In genomic region chr17:46978489-46979022, GRCh38 we compare ENCODE assay signal across 8 cellular contexts. TPM values are rescaled to one million over a fixed set of nuclear protein-coding genes. Genes with fewer than 3 reads are reported as not detected.
A peak's percentile ranks its signal among the peaks of the same experiment; 100 is the strongest.
DNase-seq lines count a peak whose midpoint lies in the region; ATAC-seq, FAIRE-seq and TF ChIP-seq lines count a peak whose summit lies in the region.

No MANE protein-coding gene starts in this region.

- POLR2A ChIA-PET in AG04449 (lab: Yijun Ruan, JAX) (no interaction called here), GM12878 (lab: Charles Lee) (no interaction called here), HepG2 (lab: Yijun Ruan, JAX) (no interaction called here)

- no peak for TF ChIP-seq POLR2A in GM12878 (IDR thresholded peaks at IDR 0.05; ENCODE audit: low read depth, low read length)
- TF ChIP-seq POLR2A in HepG2 (IDR thresholded peaks at IDR 0.05; ENCODE audit: insufficient read depth in 1 of 2, low read depth in 2 of 2, low read length in 2 of 2), result no peak

- no peaks in the 10 kb centered on the region for H3K4me1 ChIP-seq in GM12878 (ENCODE audit: control insufficient read depth, insufficient read depth, low read length)
- H3K4me1 ChIP-seq in HepG2 (ENCODE audit: insufficient read depth, low read length), result peaks cover 23% of the 10 kb centered on the region
- peaks cover 4% of the 10 kb centered on the region for H3K4me1 ChIP-seq in thymus (ENCODE audit: control insufficient read depth, insufficient read depth, low read length)

- H3K4me3 ChIP-seq in AG04449 (ENCODE audit: low read depth, low read length) (peak overlapping the region; percentile 41), GM12878 (peak overlapping the region; percentile 36; the same call in 1 of the 2 replicates), HepG2 (replicated peaks in 1 of 3; ENCODE audit: insufficient read depth in 1 of 3, low read depth in 2 of 3, low read length in 3 of 3) (peak overlapping the region in 2 of 3 experiments; percentile 8 to 41; a peak in 3 of 6 replicates), thymus (ENCODE audit: low read length) (peak overlapping the region; percentile 47)

- DNase-seq in AG04449 (ENCODE audit: low read depth, low spot score) (no peak), HTR-8/SVneo (ENCODE audit: insufficient read length, low spot score) (no peak), GM12878 (ENCODE audit: low read depth, low spot score) (no peak), HepG2 (ENCODE audit: low spot score) (no peak), SKM-1 treated with dmso at 0.1 percent for 144 hours (lab: John Stamatoyannopoulos, UW; ENCODE audit: unreplicated experiment) (no peak), HK-2 (ENCODE audit: unreplicated experiment) (no peak)

- H3K79me2 ChIP-seq in GM12878 (ENCODE audit: control insufficient read depth, insufficient read depth, low read length) (no peaks in the 10 kb centered on the region), HepG2 (ENCODE audit: insufficient read depth, low read length) (no peaks in the 10 kb centered on the region)

- RAD21 ChIA-PET in GM12878 (lab: Charles Lee; ENCODE audit: unreplicated experiment), result no interaction called here

- FAIRE-seq in HTR-8/SVneo (lab: Jason Lieb, UNC) (peak; percentile 89), GM12878 (lab: Jason Lieb, UNC) (no peak), HepG2 (lab: Jason Lieb, UNC) (no peak)

- ATAC-seq in GM12878, result peak; percentile 30; the same call in 2 of the 3 replicates
- ATAC-seq in HepG2, result no peak
- ATAC-seq in HG03045 (IDR thresholded peaks at IDR 0.05; ENCODE audit: unreplicated experiment), result no peak

- H3K9ac ChIP-seq in GM12878 (ENCODE audit: control insufficient read depth, insufficient read depth, low read length), result no peak overlapping the region
- no peak overlapping the region for H3K9ac ChIP-seq in HepG2 (ENCODE audit: insufficient read depth, low read depth, low read length)

- TF ChIP-seq CTCF in AG04449 (IDR thresholded peaks at IDR 0.05; ENCODE audit: insufficient read depth, low read length, missing control alignments) (no peak), GM12878 (IDR thresholded peaks at IDR 0.05 in 2 of 3, conservative IDR thresholded peaks at IDR 0.05 in 1 of 3; ENCODE audit: control insufficient read depth in 2 of 3, extremely low read depth in 1 of 3, insufficient read depth in 1 of 3, low read depth in 3 of 3, low read length in 3 of 3) (no peak), HepG2 (CRISPR knock-in tag; IDR thresholded peaks at IDR 0.05) (no peak)

- TF ChIP-seq EP300 in GM12878 (IDR thresholded peaks at IDR 0.05; ENCODE audit: borderline replicate concordance in 1 of 2, control insufficient read depth in 1 of 2, low read depth in 2 of 2, low read length in 2 of 2) (no peak), HepG2 (IDR thresholded peaks at IDR 0.05; ENCODE audit: low read depth in 2 of 2, low read length in 2 of 2) (no peak), HepG2 (CRISPR knock-in tag; IDR thresholded peaks at IDR 0.05; ENCODE audit: borderline replicate concordance) (no peak)

- H3K4me2 ChIP-seq in GM12878 (ENCODE audit: control insufficient read depth, insufficient read depth), result peak overlapping the region; percentile 75
- H3K4me2 ChIP-seq in HepG2 (ENCODE audit: low read depth, low read length), result peak overlapping the region; percentile 38

- H3K27ac ChIP-seq in GM12878 (ENCODE audit: control insufficient read depth, insufficient read depth) (no peak overlapping the region), HepG2 (ENCODE audit: extremely low read length, insufficient read depth, low read length) (no peak overlapping the region), thymus (ENCODE audit: low read depth) (no peak overlapping the region)

- H4K20me1 ChIP-seq in GM12878 (ENCODE audit: control insufficient read depth, insufficient read depth) (no peaks in the 10 kb centered on the region), HepG2 (ENCODE audit: insufficient read depth, low read length) (no peaks in the 10 kb centered on the region)

- H3K27me3 ChIP-seq in GM12878 (replicated peaks in 1 of 2; ENCODE audit: control insufficient read depth in 2 of 2, insufficient read depth in 2 of 2, low read length in 1 of 2), result peaks cover 5 to 23% of the 10 kb centered on the region in 2 experiments
- no peaks in the 10 kb centered on the region for H3K27me3 ChIP-seq in HepG2 (ENCODE audit: control insufficient read depth in 1 of 2, insufficient read depth in 2 of 2, low read length in 2 of 2)
- H3K27me3 ChIP-seq in thymus (ENCODE audit: control insufficient read depth, insufficient read depth), result peaks cover 36% of the 10 kb centered on the region

- WGBS in GM12878 (ENCODE audit: insufficient coverage, insufficient replicate concordance, low lambda C conversion rate, missing lambda C conversion rate), result 7% methylated on average over 47 of the region's 67 CpGs
- WGBS in HepG2 (ENCODE audit: low lambda C conversion rate), result 97% methylated on average over 20 of the region's 67 CpGs
- 2% methylated on average over 67 of the region's 67 CpGs for WGBS in thymus

- in situ Hi-C loops in GM12878 (cut with MboI) (no loop called here), HepG2 (cut with HindIII; ENCODE audit: extremely low pct_ligation_motif_present, low pct_unique_long_range_greater_than_20kb) (no loop called here)

- intact Hi-C loops in GM12878 (cut with micrococcal nuclease; ENCODE audit: unreplicated experiment), result no loop called here
- intact Hi-C loops in HepG2 (cut with micrococcal nuclease; ENCODE audit: unreplicated experiment), result no loop called here

- BruUV-seq in GM12878 (replicated peaks; lab: Mats Ljungman, UMichigan) (no TSS peak), HepG2 (replicated peaks; lab: Mats Ljungman, UMichigan) (no TSS peak)

- SMC1A ChIA-PET in GM12878 (lab: Charles Lee; ENCODE audit: uncharacterized antibody, unreplicated experiment), result no interaction called here

- no peak overlapping the region for H2AFZ ChIP-seq in GM12878 (ENCODE audit: control insufficient read depth, low read depth, low read length)
- H2AFZ ChIP-seq in HepG2 (ENCODE audit: low read length), result no peak overlapping the region

- H3K36me3 ChIP-seq in GM12878 (ENCODE audit: control insufficient read depth in 2 of 2, insufficient read depth in 2 of 2, low read length in 1 of 2) (no peaks in the 10 kb centered on the region), HepG2 (replicated peaks in 1 of 2; ENCODE audit: control insufficient read depth in 1 of 2, insufficient read depth in 2 of 2, low read length in 2 of 2) (no peaks in the 10 kb centered on the region; a peak in 1 of 5 replicates), thymus (ENCODE audit: control insufficient read depth, insufficient read depth) (no peaks in the 10 kb centered on the region)

- CTCF ChIA-PET in AG04449 (lab: Yijun Ruan, JAX), result interaction anchor here (1.3 kb wide), 1 partner anchor 35 kb away, joined by 4 read pairs; no protein-coding TSS in a partner anchor
- CTCF ChIA-PET in GM12878 (lab: Yijun Ruan, JAX), result no interaction called here
- CTCF ChIA-PET in HepG2 (lab: Yijun Ruan, JAX; ENCODE audit: low intra/inter-chr PET ratio, low total read pairs), result no interaction called here

- TF ChIP-seq RAD21 in GM12878 (IDR thresholded peaks at IDR 0.05; ENCODE audit: insufficient read depth, low read depth, low read length) (no peak), HepG2 (CRISPR knock-in tag; IDR thresholded peaks at IDR 0.05) (no peak)

- H3K9me3 ChIP-seq in GM12878 (replicated peaks; ENCODE audit: control insufficient read depth, insufficient read depth, low read length) (no peaks in the 10 kb centered on the region), HepG2 (ENCODE audit: low read length) (no peaks in the 10 kb centered on the region), thymus (ENCODE audit: control insufficient read depth) (no peaks in the 10 kb centered on the region)

RNA-seq across cellular contexts. Expression of gene RPRML, which starts 0.5 kb away (rescaled TPM):
- total RNA-seq in GM12878 (2013; cell fraction: nucleolus; rRNA removed), result not detected in 2 replicates
- total RNA-seq in GM12878 (2014; rRNA removed) (not detected in 2 replicates), GM12878 (2014; rRNA removed; fragmentation: Illumina TruSeq; extraction: Trizol) (not detected in 2 replicates), GM12878 (2021) (not detected in 2 replicates), HepG2 (2016; rRNA removed; fragmentation: Illumina TruSeq; extraction: Trizol) (not detected in 2 replicates)
- not detected for polyA plus RNA-seq in GM12878 (2011; ENCODE audit: low read depth)
- polyA plus RNA-seq in GM12878 (2011; rRNA removed) (not detected in 2 replicates), GM12878 (2014; fragmentation: Illumina TruSeq; extraction: Trizol) (not detected in 2 replicates), GM12878 (2014; fragmentation: Nextera tagmentation; extraction: Ambion mirVana) (not detected), GM12878 (2014; rRNA removed) (not detected in 2 replicates), GM12878 (2016; fragmentation: Nextera tagmentation; extraction: Ambion mirVana) (not detected), HepG2 (2011; rRNA removed) (not detected in 2 replicates), thymus (0.07 TPM)
- not detected in 2 replicates for polyA plus RNA-seq in GM12878 (2011; cell fraction: cytosol; rRNA removed)
- polyA plus RNA-seq in GM12878 (2011; cell fraction: nucleus; rRNA removed), result not detected in 2 replicates
- polyA plus RNA-seq in GM12878 (2012), result not detected in 2 replicates
- polyA minus RNA-seq in GM12878 (2011; rRNA and poly(A)+ RNA removed), result not detected in 2 replicates
- not detected in 2 replicates for polyA minus RNA-seq in GM12878 (2011; cell fraction: cytosol; rRNA and poly(A)+ RNA removed)
- not detected in 2 replicates for polyA minus RNA-seq in GM12878 (2011; cell fraction: nucleus; rRNA and poly(A)+ RNA removed)
- total RNA-seq in HepG2 (2016; cell fraction: cytosol; rRNA removed; fragmentation: Illumina TruSeq; extraction: Trizol; ENCODE audit: low read depth), result not detected in 2 replicates
- total RNA-seq in HepG2 (2016; cell fraction: insoluble cytoplasmic fraction; rRNA removed; fragmentation: Illumina TruSeq; extraction: Trizol), result not detected in 2 replicates
- not detected in 2 replicates for total RNA-seq in HepG2 (2016; cell fraction: membrane; rRNA removed; fragmentation: Illumina TruSeq; extraction: Trizol)
- not detected in 2 replicates for total RNA-seq in HepG2 (2016; cell fraction: nucleus; rRNA removed; fragmentation: Illumina TruSeq; extraction: Trizol)
- not detected in 2 replicates for polyA plus RNA-seq in HepG2 (2011; cell fraction: cytosol; rRNA removed)
- polyA plus RNA-seq in HepG2 (2011; cell fraction: nucleus; rRNA removed), result not detected in 2 replicates
- 0.17 TPM in 1 of 2 replicates, not detected in the other for polyA plus RNA-seq in HepG2 (2012)
- polyA plus RNA-seq in HepG2 (2016; cell fraction: cytosol; fragmentation: Illumina TruSeq; extraction: Trizol; ENCODE audit: low read depth), result not detected in 2 replicates
- not detected in 2 replicates for polyA plus RNA-seq in HepG2 (2016; cell fraction: insoluble cytoplasmic fraction; fragmentation: Illumina TruSeq; extraction: Trizol; ENCODE audit: low read depth)
- polyA plus RNA-seq in HepG2 (2016; cell fraction: membrane; fragmentation: Illumina TruSeq; extraction: Trizol; ENCODE audit: low read depth), result not detected in 2 replicates
- polyA plus RNA-seq in HepG2 (2016; cell fraction: nucleus; fragmentation: Illumina TruSeq; extraction: Trizol; ENCODE audit: insufficient read depth, low read depth), result not detected in 2 replicates
- polyA minus RNA-seq in HepG2 (2011; rRNA and poly(A)+ RNA removed; ENCODE audit: low replicate concordance), result not detected in 2 replicates
- not detected in 2 replicates for polyA minus RNA-seq in HepG2 (2011; cell fraction: cytosol; rRNA and poly(A)+ RNA removed)
- polyA minus RNA-seq in HepG2 (2011; cell fraction: nucleus; rRNA and poly(A)+ RNA removed), result not detected in 2 replicates

RNA-seq across cellular contexts. Expression of gene GOSR2, which starts 55.6 kb away (rescaled TPM):
- total RNA-seq in GM12878 (2013; cell fraction: nucleolus; rRNA removed), result 153 and 161 TPM in 2 replicates
- total RNA-seq in GM12878 (2014; rRNA removed) (31.2 and 35.3 TPM in 2 replicates), GM12878 (2014; rRNA removed; fragmentation: Illumina TruSeq; extraction: Trizol) (28.7 and 30.1 TPM in 2 replicates), GM12878 (2021) (41.4 and 43.4 TPM in 2 replicates), HepG2 (2016; rRNA removed; fragmentation: Illumina TruSeq; extraction: Trizol) (63.9 and 69.8 TPM in 2 replicates)
- 21.3 TPM for polyA plus RNA-seq in GM12878 (2011; ENCODE audit: low read depth)
- polyA plus RNA-seq in GM12878 (2011; rRNA removed) (51.8 and 60.4 TPM in 2 replicates), GM12878 (2014; fragmentation: Illumina TruSeq; extraction: Trizol) (34.9 and 35.7 TPM in 2 replicates), GM12878 (2014; fragmentation: Nextera tagmentation; extraction: Ambion mirVana) (10 to 100 TPM; 49.2 to 59.1 TPM), GM12878 (2014; rRNA removed) (35.4 and 44.8 TPM in 2 replicates), GM12878 (2016; fragmentation: Nextera tagmentation; extraction: Ambion mirVana) (10 to 100 TPM; 59.7 to 64.5 TPM), HepG2 (2011; rRNA removed) (61.5 and 63.7 TPM in 2 replicates), thymus (27.5 TPM)
- polyA plus RNA-seq in GM12878 (2011; cell fraction: cytosol; rRNA removed), result 43.8 and 47.7 TPM in 2 replicates
- 63.8 and 70.5 TPM in 2 replicates for polyA plus RNA-seq in GM12878 (2011; cell fraction: nucleus; rRNA removed)
- polyA plus RNA-seq in GM12878 (2012), result 27.7 and 28.7 TPM in 2 replicates
- polyA minus RNA-seq in GM12878 (2011; rRNA and poly(A)+ RNA removed), result 62.2 and 62.3 TPM in 2 replicates
- 9.0 and 14.3 TPM in 2 replicates for polyA minus RNA-seq in GM12878 (2011; cell fraction: cytosol; rRNA and poly(A)+ RNA removed)
- polyA minus RNA-seq in GM12878 (2011; cell fraction: nucleus; rRNA and poly(A)+ RNA removed), result 49.7 and 73.7 TPM in 2 replicates
- 32.8 and 35.9 TPM in 2 replicates for total RNA-seq in HepG2 (2016; cell fraction: cytosol; rRNA removed; fragmentation: Illumina TruSeq; extraction: Trizol; ENCODE audit: low read depth)
- total RNA-seq in HepG2 (2016; cell fraction: insoluble cytoplasmic fraction; rRNA removed; fragmentation: Illumina TruSeq; extraction: Trizol), result 60.6 and 68.2 TPM in 2 replicates
- 50.4 and 52.5 TPM in 2 replicates for total RNA-seq in HepG2 (2016; cell fraction: membrane; rRNA removed; fragmentation: Illumina TruSeq; extraction: Trizol)
- 67.6 and 76.5 TPM in 2 replicates for total RNA-seq in HepG2 (2016; cell fraction: nucleus; rRNA removed; fragmentation: Illumina TruSeq; extraction: Trizol)
- polyA plus RNA-seq in HepG2 (2011; cell fraction: cytosol; rRNA removed), result 37.5 and 43.3 TPM in 2 replicates
- polyA plus RNA-seq in HepG2 (2011; cell fraction: nucleus; rRNA removed), result 85.8 and 95.1 TPM in 2 replicates
- polyA plus RNA-seq in HepG2 (2012), result 31.0 and 31.7 TPM in 2 replicates
- 34.8 and 42.5 TPM in 2 replicates for polyA plus RNA-seq in HepG2 (2016; cell fraction: cytosol; fragmentation: Illumina TruSeq; extraction: Trizol; ENCODE audit: low read depth)
- 68.7 and 71.7 TPM in 2 replicates for polyA plus RNA-seq in HepG2 (2016; cell fraction: insoluble cytoplasmic fraction; fragmentation: Illumina TruSeq; extraction: Trizol; ENCODE audit: low read depth)
- 40.0 and 42.5 TPM in 2 replicates for polyA plus RNA-seq in HepG2 (2016; cell fraction: membrane; fragmentation: Illumina TruSeq; extraction: Trizol; ENCODE audit: low read depth)
- 61.9 and 64.3 TPM in 2 replicates for polyA plus RNA-seq in HepG2 (2016; cell fraction: nucleus; fragmentation: Illumina TruSeq; extraction: Trizol; ENCODE audit: insufficient read depth, low read depth)
- polyA minus RNA-seq in HepG2 (2011; rRNA and poly(A)+ RNA removed; ENCODE audit: low replicate concordance), result 76.3 and 91.4 TPM in 2 replicates
- 18.7 and 21.0 TPM in 2 replicates for polyA minus RNA-seq in HepG2 (2011; cell fraction: cytosol; rRNA and poly(A)+ RNA removed)
- 181 and 186 TPM in 2 replicates for polyA minus RNA-seq in HepG2 (2011; cell fraction: nucleus; rRNA and poly(A)+ RNA removed)
